9 cellular contexts compared by ENCODE assay signal in the genomic region with DNA sequence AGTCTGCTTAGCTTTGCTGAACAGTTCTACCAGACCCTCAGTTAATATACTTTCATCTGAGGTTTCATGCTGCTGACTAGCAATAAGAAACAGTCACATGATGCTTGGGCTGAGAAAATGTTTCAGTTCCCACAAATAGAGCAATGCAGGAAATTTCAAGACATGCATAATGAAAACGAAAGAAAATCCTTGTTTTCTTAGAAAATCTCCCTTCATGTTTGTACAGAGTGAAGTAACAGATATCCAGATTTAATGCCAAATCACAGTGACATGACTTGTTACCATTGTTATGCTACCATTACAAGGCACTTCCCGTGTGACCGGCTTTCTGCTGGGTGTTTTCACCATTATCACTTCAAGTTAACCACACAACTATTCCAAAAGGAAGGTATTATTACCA.
DNase-seq lines count a peak whose midpoint lies in the region; ATAC-seq and TF ChIP-seq lines count a peak whose summit lies in the region.
"Had no signal": no experiment of that assay in that cellular context is flagged by ENCODE, and none has a peak within 500 bp of the region (broad histone marks: within the 10 kb centered on the region; RNA-seq: fewer than 3 reads in every experiment).

No MANE protein-coding gene starts in this region.

- no peak overlapping the region for H3K4me3 Mint-ChIP-seq in T-cell

- no peaks in the 10 kb centered on the region for H3K9me3 Mint-ChIP-seq in T-cell

- POLR2A ChIA-PET in T-cell (lab: Charles Lee) = no interaction called here

- H3K4me1 ChIP-seq in BLaER1 = peaks cover 43% of the 10 kb centered on the region
- H3K4me1 ChIP-seq in tibial artery = peaks cover 0 to 19% (median 3%) of the 10 kb centered on the region in 4 donors

- H3K9me3 ChIP-seq in BLaER1 (no peaks in the 10 kb centered on the region), tibial artery (no peaks in the 10 kb centered on the region)

- no peak overlapping the region for H3K27ac ChIP-seq in BLaER1
- peak overlapping the region in 1 of 2 donors; percentile 4 for H3K27ac ChIP-seq in tibial artery

- no peaks in the 10 kb centered on the region for H3K36me3 Mint-ChIP-seq in T-cell

- H4K20me1 ChIP-seq in BLaER1 = peaks cover 32% of the 10 kb centered on the region

- H3K27me3 ChIP-seq in BLaER1 (no peaks in the 10 kb centered on the region), tibial artery (no peaks in the 10 kb centered on the region)

- no peak for TF ChIP-seq CTCF in tibial artery (IDR thresholded peaks at IDR 0.05)

- peaks cover 7% of the 10 kb centered on the region in 2 donors for H3K27me3 Mint-ChIP-seq in T-cell

- DNase-seq in left ventricle myocardium superior (no peak), NCI-H69 (lab: John Stamatoyannopoulos, UW) (no peak), HuH-7 (ENCODE audit: low spot score) (no peak), tibial artery (no peak), T-cell (no peak)
- DNase-seq: effector CD8-positive, alpha-beta T cell had no signal

- H3K36me3 ChIP-seq in BLaER1 (no peaks in the 10 kb centered on the region), tibial artery (no peaks in the 10 kb centered on the region)

- H3K4me2 ChIP-seq in BLaER1 = peak overlapping the region; percentile 55

- H3K4me1 Mint-ChIP-seq in T-cell = peaks cover 8 to 9% (median 9%) of the 10 kb centered on the region in 3 donors

- intact Hi-C loops in left ventricle myocardium superior (cut with micrococcal nuclease) = no loop called here
- intact Hi-C loops in tibial artery (cut with DNase I; ENCODE audit: low total_unique reads) = no loop called here

- peak; percentile 62 for ATAC-seq in GM21447 (IDR thresholded peaks at IDR 0.05; ENCODE audit: unreplicated experiment)
- ATAC-seq in HG03521 (IDR thresholded peaks at IDR 0.05; ENCODE audit: unreplicated experiment) = peak; percentile 40
- peak; percentile 33 for ATAC-seq in left ventricle myocardium superior
- ATAC-seq in T-cell (replicated peaks in 1 of 4) = no peak

- CTCF ChIA-PET in T-cell (lab: Charles Lee) = no interaction called here

- no peak overlapping the region for H3K27ac Mint-ChIP-seq in T-cell

- H3K4me3 ChIP-seq in BLaER1 (no peak overlapping the region), tibial artery (no peak overlapping the region)

- no peak overlapping the region for H3K9ac ChIP-seq in BLaER1

Comparison
In these comparisons a context has a peak if more than half of its experiments do, and no peak if none do; other contexts are left out.
1. ATAC-seq: peak in GM21447 (single experiment), HG03521 (single experiment) and left ventricle myocardium superior (single experiment); none in T-cell (0 of 4).